In genomic region chr15:70480196-70480856, GRCh38 we compare ENCODE assay signal across 9 cellular contexts.
A peak's percentile ranks its signal among the peaks of the same experiment; 100 is the strongest.
DNase-seq lines count a peak whose midpoint lies in the region; ATAC-seq and TF ChIP-seq lines count a peak whose summit lies in the region.
"Had no signal": no experiment of that assay in that cellular context is flagged by ENCODE, and none has a peak within 500 bp of the region (broad histone marks: within the 10 kb centered on the region; RNA-seq: fewer than 3 reads in every experiment).

No MANE protein-coding gene starts in this region.

- TF ChIP-seq CTCF in NB4 (IDR thresholded peaks at IDR 0.05; ENCODE audit: low read depth, low read length): no peak

- H3K4me3 ChIP-seq in NB4 (ENCODE audit: low read depth, low read length): no peak overlapping the region

- ATAC-seq in GM18519 (IDR thresholded peaks at IDR 0.05; ENCODE audit: low FRiP score, unreplicated experiment): no peak

- DNase-seq in GF-D8 (lab: John Stamatoyannopoulos, UW) (peak; percentile 85), NB4 (ENCODE audit: low read depth) (peak; percentile 90), AG08395 (ENCODE audit: low spot score) (no peak), SHP77 (lab: John Stamatoyannopoulos, UW) (no peak), C1 segment of cervical spinal cord (lab: John Stamatoyannopoulos, UW) (no peak)
- DNase-seq in activated CD8-positive, alpha-beta memory T cell treated with anti-CD3 and anti-CD28 coated beads, Interleukin-2, amount 50 U/mL, for 48 hours: peak; percentile 80
- peak; percentile 36 for DNase-seq in stimulated activated CD4-positive, alpha-beta T cell treated with anti-CD3 and anti-CD28 coated beads, Interleukin-12 subunit alpha, Interleukin-12 subunit beta, amount 100 ng/mL, for 4 hours
- DNase-seq: SK-N-SH had no signal

- TF ChIP-seq POLR2A in NB4 (IDR thresholded peaks at IDR 0.05; ENCODE audit: extremely low read depth, insufficient read length): no peak

Comparison
In these comparisons a context has a peak if more than half of its experiments do, and no peak if none do; other contexts are left out.
1. DNase-seq: peak in GF-D8 (single experiment), NB4 (single experiment), activated CD8-positive, alpha-beta memory T cell treated with anti-CD3 and anti-CD28 coated beads, Interleukin-2, amount 50 U/mL, for 48 hours (single experiment) and stimulated activated CD4-positive, alpha-beta T cell treated with anti-CD3 and anti-CD28 coated beads, Interleukin-12 subunit alpha, Interleukin-12 subunit beta, amount 100 ng/mL, for 4 hours (single experiment); none in AG08395 (single experiment), SHP77 (0 of 2) and C1 segment of cervical spinal cord (0 of 14).